ENCODE assay signal across 18 cellular contexts in the genomic region with DNA sequence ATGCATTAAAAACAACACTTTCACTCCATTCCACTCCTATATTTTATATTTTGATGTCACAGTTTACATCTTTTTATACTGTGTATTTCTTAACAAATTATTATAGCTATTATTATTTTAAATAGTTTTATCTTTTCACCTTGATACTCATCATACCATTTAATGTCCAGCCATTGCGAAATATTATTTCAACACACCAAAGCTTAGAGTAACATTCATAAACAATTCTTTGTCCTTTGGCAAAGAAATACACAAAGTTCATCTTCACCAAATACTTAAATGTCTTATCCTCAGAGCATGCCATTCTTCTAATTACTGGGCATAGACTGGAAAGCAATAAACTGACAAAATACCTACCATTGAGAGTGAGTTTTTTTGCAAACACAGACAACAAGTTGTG.
DNase-seq lines count a peak whose midpoint lies in the region; ATAC-seq, FAIRE-seq and TF ChIP-seq lines count a peak whose summit lies in the region.
"Had no signal": no experiment of that assay in that cellular context is flagged by ENCODE, and none has a peak within 500 bp of the region (broad histone marks: within the 10 kb centered on the region; RNA-seq: fewer than 3 reads in every experiment).

No MANE protein-coding gene starts in this region.

- H3K9me3 ChIP-seq in IMR-90 (ENCODE audit: control insufficient read depth, insufficient read depth, low read length) (no peaks in the 10 kb centered on the region), heart left ventricle (no peaks in the 10 kb centered on the region)
- H3K9me3 ChIP-seq: BE2C, HAP-1 had no signal

- H3K23ac ChIP-seq in IMR-90 (ENCODE audit: low read depth, low read length) = no peak overlapping the region

- H2BK15ac ChIP-seq in IMR-90 (ENCODE audit: low read depth, low read length) = no peak overlapping the region

- DNase-seq in IMR-90 (peak; percentile 4), amniotic epithelial cell (ENCODE audit: low read depth) (peak; percentile 66), fibroblast of villous mesenchyme (ENCODE audit: low read depth) (peak; percentile 32), heart left ventricle (no peak), RCC 7860 (ENCODE audit: low spot score) (no peak), activated gamma-delta T cell (lab: John Stamatoyannopoulos, UW) (no peak)
- DNase-seq: ACHN; BE2C; C1 segment of cervical spinal cord; CD4-positive, CD25-positive, alpha-beta regulatory T cell; CD8-positive, alpha-beta memory T cell; COR-L47 had no signal

- H2AK9ac ChIP-seq in IMR-90 (replicated peaks; ENCODE audit: low read depth, low read length, poor library complexity) = no peak overlapping the region

- no peak for TF ChIP-seq CTCF in IMR-90 (conservative IDR thresholded peaks at IDR 0.05; ENCODE audit: low read depth, low read length)
- no peak for TF ChIP-seq CTCF in fibroblast of villous mesenchyme (IDR thresholded peaks at IDR 0.05; ENCODE audit: insufficient read depth, low read depth, low read length)
- TF ChIP-seq CTCF in heart left ventricle (IDR thresholded peaks at IDR 0.05) = no peak

- H2BK20ac ChIP-seq in IMR-90 (ENCODE audit: low read depth, low read length) = no peak overlapping the region

- intact Hi-C loops in IMR-90 (cut with micrococcal nuclease) (no loop called here), heart left ventricle (cut with DNase I) (no loop called here)

- no peak overlapping the region; the same call in 1 of the 2 replicates for H4K5ac ChIP-seq in IMR-90 (ENCODE audit: low read depth, low read length)

- TF ChIP-seq RAD21 in IMR-90 (IDR thresholded peaks at IDR 0.05; ENCODE audit: low read length) = no peak

- POLR2A ChIA-PET in IMR-90 (lab: Charles Lee; ENCODE audit: unreplicated experiment) = interaction anchor here (0.6 kb wide), 1 partner anchor 80 kb away, joined by 3 read pairs; no protein-coding TSS in a partner anchor

- no peak overlapping the region for H3K9ac ChIP-seq in IMR-90 (ENCODE audit: low read depth, low read length)

- FAIRE-seq in RCC 7860 (lab: Jason Lieb, UNC) = no peak
- FAIRE-seq: A204.1, G401.6, GM12891, GM19239 had no signal

- in situ Hi-C loops in IMR-90 (cut with MboI; ENCODE audit: low sequenced_read_pairs) = no loop called here

- H2AK5ac ChIP-seq in IMR-90 (ENCODE audit: low read depth, low read length) = no peak overlapping the region

- H3K4me2 ChIP-seq in IMR-90 (ENCODE audit: low read depth, low read length) = peak overlapping the region; percentile 50; the same call in 1 of the 2 replicates

- H3K36me3 ChIP-seq in IMR-90 (ENCODE audit: control insufficient read depth, insufficient read depth, low read length) = no peaks in the 10 kb centered on the region
- H3K36me3 ChIP-seq in heart left ventricle = no peaks in the 10 kb centered on the region
- H3K36me3 ChIP-seq: BE2C, HAP-1 had no signal

- no TSS peak for BruUV-seq in IMR-90 (replicated peaks; lab: Mats Ljungman, UMichigan)

- no peaks in the 10 kb centered on the region for H3K27me3 ChIP-seq in IMR-90 (ENCODE audit: control insufficient read depth, insufficient read depth, low read length)
- H3K27me3 ChIP-seq in heart left ventricle = no peaks in the 10 kb centered on the region
- H3K27me3 ChIP-seq: BE2C had no signal

- H3K9me1 ChIP-seq in IMR-90 (ENCODE audit: insufficient read depth, low read length) = no peaks in the 10 kb centered on the region

- dilution Hi-C loops in IMR-90 (cut with HindIII; ENCODE audit: low sequenced_read_pairs, unreplicated experiment) = no loop called here

- peaks cover 2% of the 10 kb centered on the region; the same call in 1 of the 2 replicates for H3K4me1 ChIP-seq in IMR-90 (ENCODE audit: control insufficient read depth, insufficient read depth, low read length)
- H3K4me1 ChIP-seq in heart left ventricle = no peaks in the 10 kb centered on the region
- H3K4me1 ChIP-seq: BE2C, HAP-1 had no signal

- H3K14ac ChIP-seq in IMR-90 (replicated peaks; ENCODE audit: low read depth, low read length) = no peak overlapping the region

- CTCF ChIA-PET in IMR-90 (lab: Yijun Ruan, JAX) = no interaction called here

- no peak overlapping the region for H3K4ac ChIP-seq in IMR-90 (ENCODE audit: low read depth, low read length)

- no peak overlapping the region for H4K8ac ChIP-seq in IMR-90 (ENCODE audit: low read depth in 2 of 2, low read length in 2 of 2)

- no peak overlapping the region for H2BK120ac ChIP-seq in IMR-90 (ENCODE audit: low read depth, low read length)

- ATAC-seq in IMR-90 (ENCODE audit: low read depth) (no peak), heart left ventricle (no peak)

- no peaks in the 10 kb centered on the region for H3K79me1 ChIP-seq in IMR-90 (ENCODE audit: low read depth in 1 of 2, low read length in 2 of 2)

- no peak overlapping the region for H4K91ac ChIP-seq in IMR-90 (ENCODE audit: insufficient read depth, low read depth, low read length)

- no peaks in the 10 kb centered on the region for H4K20me1 ChIP-seq in IMR-90 (ENCODE audit: insufficient read depth, low read length)

- H3K27ac ChIP-seq in IMR-90 (ENCODE audit: insufficient read depth, low read length) = no peak overlapping the region
- no peak overlapping the region for H3K27ac ChIP-seq in heart left ventricle
- H3K27ac ChIP-seq: HL-60 had no signal

- TF ChIP-seq POLR2A in IMR-90 (IDR thresholded peaks at IDR 0.05; ENCODE audit: low read depth, low read length) (no peak), heart left ventricle (IDR thresholded peaks at IDR 0.05) (no peak)

- peak overlapping the region; percentile 26 for H2BK5ac ChIP-seq in IMR-90 (ENCODE audit: low read depth, low read length, poor library complexity, severe bottlenecking)

- no peak overlapping the region for H2AFZ ChIP-seq in IMR-90 (replicated peaks; ENCODE audit: low read length, poor library complexity)

- no peak overlapping the region for H3K4me3 ChIP-seq in IMR-90 (ENCODE audit: insufficient read depth, low read depth, low read length)
- no peak overlapping the region for H3K4me3 ChIP-seq in fibroblast of villous mesenchyme (ENCODE audit: low read depth, low read length)
- no peak overlapping the region for H3K4me3 ChIP-seq in heart left ventricle
- H3K4me3 ChIP-seq: HAP-1 had no signal

- no peak overlapping the region for H3K56ac ChIP-seq in IMR-90 (ENCODE audit: extremely low read depth, insufficient read depth, low read length)

- peak overlapping the region; percentile 52; the same call in 1 of the 2 replicates for H3K18ac ChIP-seq in IMR-90 (ENCODE audit: low read depth, low read length)

- no CpG with 5 or more reads among the region's 1 CpG for WGBS in IMR-90 (ENCODE audit: extremely low coverage in 2 of 2, insufficient read length in 1 of 2), 2 experiments
- WGBS in heart left ventricle, 4 donors = 86 to 97% (median 91%) methylated on average over 1 of the region's 1 CpG

TF ChIP-seq in IMR-90, 13 proteins besides CTCF, POLR2A, EP300 and RAD21:
- TF ChIP-seq CEBPB (IDR thresholded peaks at IDR 0.05; ENCODE audit: low read depth, low read length) (peak; percentile 89), RCOR1 (IDR thresholded peaks at IDR 0.05; ENCODE audit: insufficient replicate concordance, low read length) (no peak)

Comparison
In these comparisons a context has a peak if more than half of its experiments do, and no peak if none do; other contexts are left out.
1. DNase-seq: peak in IMR-90 (single experiment), amniotic epithelial cell (single experiment) and fibroblast of villous mesenchyme (single experiment); none in heart left ventricle (0 of 5), RCC 7860 (single experiment) and activated gamma-delta T cell (single experiment).